ENCODE assay signal across 8 cellular contexts in genomic region chr5:44952376-44952775, GRCh38.
DNase-seq lines count a peak whose midpoint lies in the region; ATAC-seq and TF ChIP-seq lines count a peak whose summit lies in the region.

No MANE protein-coding gene starts in this region.

- DNase-seq in AG08396 (ENCODE audit: low spot score): peak; percentile 18
- DNase-seq in GM13977 (ENCODE audit: low spot score): peak; percentile 15
- peak; percentile 7 for DNase-seq in NCI-H1105 (lab: John Stamatoyannopoulos, UW)
- DNase-seq in WERI-Rb-1: peak; percentile 16
- DNase-seq in kidney glomerular epithelial cell (lab: John Stamatoyannopoulos, UW): peak; percentile 25
- no peak for DNase-seq in NK-92 (lab: John Stamatoyannopoulos, UW; ENCODE audit: unreplicated experiment)
- no peak for DNase-seq in activated CD4-positive, alpha-beta T cell treated with anti-CD3 and anti-CD28 coated beads for 4 hours

- in situ Hi-C loops in GM13977 (cut with MboI; ENCODE audit: low pct_unique_long_range_greater_than_20kb, low sequenced_read_pairs, unreplicated experiment): no loop called here

- H3K4me3 ChIP-seq in WERI-Rb-1 (ENCODE audit: low read depth, low read length): no peak overlapping the region

- no peaks in the 10 kb centered on the region for H3K27me3 ChIP-seq in WERI-Rb-1 (ENCODE audit: insufficient read depth, low read depth, severe bottlenecking)

- H3K27ac ChIP-seq in WERI-Rb-1: no peak overlapping the region

- TF ChIP-seq CTCF in GM13977 (IDR thresholded peaks at IDR 0.05; ENCODE audit: extremely low read depth, insufficient read depth, missing control alignments) (peak; percentile 61), WERI-Rb-1 (IDR thresholded peaks at IDR 0.05; ENCODE audit: low read depth, low read length) (peak; percentile 64)

- H3K36me3 ChIP-seq in WERI-Rb-1: no peaks in the 10 kb centered on the region

- no peaks in the 10 kb centered on the region for H3K9me3 ChIP-seq in WERI-Rb-1 (ENCODE audit: severe bottlenecking)

- ATAC-seq in HG02763 (IDR thresholded peaks at IDR 0.05; ENCODE audit: unreplicated experiment): peak; percentile 71

Comparison
In these comparisons a context has a peak if more than half of its experiments do, and no peak if none do; other contexts are left out.
1. DNase-seq: peak in AG08396 (single experiment), GM13977 (single experiment), NCI-H1105 (single experiment), WERI-Rb-1 (single experiment) and kidney glomerular epithelial cell (single experiment); none in NK-92 (single experiment) and activated CD4-positive, alpha-beta T cell treated with anti-CD3 and anti-CD28 coated beads for 4 hours (0 of 2).